9 cellular contexts compared by ENCODE assay signal in genomic region chr10:116627386-116627933, GRCh38. TPM values are rescaled to one million over a fixed set of nuclear protein-coding genes. Genes with fewer than 3 reads are reported as not detected.
A peak's percentile ranks its signal among the peaks of the same experiment; 100 is the strongest.
DNase-seq lines count a peak whose midpoint lies in the region; ATAC-seq and TF ChIP-seq lines count a peak whose summit lies in the region.
"Had no signal": no experiment of that assay in that cellular context is flagged by ENCODE, and none has a peak within 500 bp of the region (broad histone marks: within the 10 kb centered on the region; RNA-seq: fewer than 3 reads in every experiment).

No MANE protein-coding gene starts in this region.

- peak overlapping the region; percentile 32 to 39 for H3K4me3 ChIP-seq in SK-N-SH (ENCODE audit: low read depth in 2 of 2, low read length in 1 of 2)
- H3K4me3 ChIP-seq in CD8-positive, alpha-beta memory T cell (ENCODE audit: low read length), result no peak overlapping the region

- TF ChIP-seq RAD21 in SK-N-SH (IDR thresholded peaks at IDR 0.05; ENCODE audit: low read length), result peak; percentile 65

- H3K9ac ChIP-seq in SK-N-SH, result no peak overlapping the region

- intact Hi-C loops in left ventricle myocardium superior (cut with micrococcal nuclease), result no loop called here

- no peaks in the 10 kb centered on the region for H4K20me1 ChIP-seq in SK-N-SH (ENCODE audit: insufficient read depth)

- H3K79me2 ChIP-seq in SK-N-SH (ENCODE audit: insufficient read depth), result no peaks in the 10 kb centered on the region

- WGBS in SK-N-SH (ENCODE audit: low lambda C conversion rate), result 0% methylated on average over 10 of the region's 49 CpGs

- H3F3A ChIP-seq in SK-N-SH (replicated peaks; ENCODE audit: insufficient read depth), result no peaks in the 10 kb centered on the region

- CTCF ChIA-PET in SK-N-SH (lab: Yijun Ruan, JAX), result interaction anchor here (0.6 to 10.0 kb wide), 61 partner anchors 12 to 804 kb away, joined by 3 to 142 read pairs (median 4); no protein-coding TSS in a partner anchor
- CTCF ChIA-PET in CD8-positive, alpha-beta memory T cell (lab: Charles Lee), result no interaction called here

- no peaks in the 10 kb centered on the region for H3K36me3 Mint-ChIP-seq in CD8-positive, alpha-beta memory T cell

- POLR2A ChIA-PET in SK-N-SH (lab: Yijun Ruan, JAX), result no interaction called here
- POLR2A ChIA-PET in CD8-positive, alpha-beta memory T cell (lab: Charles Lee), result no interaction called here

- H3K4me2 ChIP-seq in SK-N-SH, result peak overlapping the region; percentile 50

- H2AFZ ChIP-seq in SK-N-SH (ENCODE audit: low read depth), result no peak overlapping the region

- peaks cover 1 to 14% of the 10 kb centered on the region in 2 donors for H3K27me3 Mint-ChIP-seq in CD8-positive, alpha-beta memory T cell

- H3K4me1 ChIP-seq in SK-N-SH (ENCODE audit: control insufficient read depth in 1 of 2, insufficient read depth in 2 of 2, low read depth in 1 of 2, low read length in 1 of 2), result no peaks in the 10 kb centered on the region; a peak in 1 of 4 replicates
- H3K4me1 ChIP-seq in CD8-positive, alpha-beta memory T cell (ENCODE audit: insufficient read depth, low read length), result no peaks in the 10 kb centered on the region

- ATAC-seq in left ventricle myocardium superior (peak; percentile 82), HG03457 (IDR thresholded peaks at IDR 0.05; ENCODE audit: unreplicated experiment) (no peak)

- DNase-seq in Daoy (ENCODE audit: low read depth) (peak; percentile 51), SK-N-SH (peak; percentile 92), left ventricle myocardium superior (peak; percentile 55), retina (peak; percentile 76), dedifferentiated amniotic fluid mesenchymal stem cell (ENCODE audit: extremely low spot score) (no peak), NK-92 (lab: John Stamatoyannopoulos, UW; ENCODE audit: unreplicated experiment) (no peak)
- DNase-seq in CD8-positive, alpha-beta memory T cell, result no peak

- H3K9me2 ChIP-seq in SK-N-SH, result no peaks in the 10 kb centered on the region

- no peak for TF ChIP-seq EP300 in SK-N-SH (IDR thresholded peaks at IDR 0.05; ENCODE audit: borderline replicate concordance in 1 of 2, low read depth in 1 of 2, low read length in 1 of 2)

- H3K27ac Mint-ChIP-seq in CD8-positive, alpha-beta memory T cell, result no peak overlapping the region

- peaks cover 0 to under 1% (median 0%) of the 10 kb centered on the region in 5 donors for H3K9me3 Mint-ChIP-seq in CD8-positive, alpha-beta memory T cell

- H3K36me3 ChIP-seq in SK-N-SH (replicated peaks in 1 of 2; ENCODE audit: control insufficient read depth in 1 of 2, insufficient read depth in 2 of 2, low read length in 1 of 2), result no peaks in the 10 kb centered on the region
- no peaks in the 10 kb centered on the region for H3K36me3 ChIP-seq in CD8-positive, alpha-beta memory T cell (ENCODE audit: insufficient read depth, low read length)

- peaks cover 5% of the 10 kb centered on the region; the same call in 1 of the 2 replicates for H3K27me3 ChIP-seq in SK-N-SH (ENCODE audit: insufficient read depth)
- H3K27me3 ChIP-seq in CD8-positive, alpha-beta memory T cell (ENCODE audit: insufficient read depth, low read length, poor library complexity, severe bottlenecking), result no peaks in the 10 kb centered on the region

- no peaks in the 10 kb centered on the region for H3K9me3 ChIP-seq in SK-N-SH
- H3K9me3 ChIP-seq in CD8-positive, alpha-beta memory T cell (ENCODE audit: low read length), result no peaks in the 10 kb centered on the region

- no peak overlapping the region for H3K27ac ChIP-seq in SK-N-SH (ENCODE audit: low read depth in 2 of 2, low read length in 1 of 2)
- no peak overlapping the region for H3K27ac ChIP-seq in CD8-positive, alpha-beta memory T cell (ENCODE audit: low read depth, low read length)

- H3K4me3 Mint-ChIP-seq in CD8-positive, alpha-beta memory T cell, result no peak overlapping the region

- TF ChIP-seq CTCF in SK-N-SH (IDR thresholded peaks at IDR 0.05), result peak; percentile 45

- H3K4me1 Mint-ChIP-seq in CD8-positive, alpha-beta memory T cell, result no peaks in the 10 kb centered on the region

TF ChIP-seq in SK-N-SH, 30 proteins besides CTCF, POLR2A, EP300 and RAD21:
- TF ChIP-seq RCOR1 (IDR thresholded peaks at IDR 0.05; ENCODE audit: low read length) (no peak), SMC3 (IDR thresholded peaks at IDR 0.05; ENCODE audit: low read depth, low read length) (0 out of 2 replicates have a peak, but pooled peaks have one; percentile 39)

RNA-seq across cellular contexts. Expression of gene PNLIPRP2, which starts 6.7 kb away (rescaled TPM):
- not detected in 2 replicates for total RNA-seq in Daoy (2014; rRNA removed; shearing (Covaris generic))
- polyA plus RNA-seq in SK-N-SH (2012; rRNA removed), result not detected in 2 replicates
- polyA plus RNA-seq in SK-N-SH (2012; cell fraction: cytosol; rRNA removed), result not detected in 2 replicates
- polyA plus RNA-seq in SK-N-SH (2012; cell fraction: nucleus; rRNA removed), result not detected in 2 replicates
- not detected for total RNA-seq in left ventricle myocardium superior
- total RNA-seq in CD8-positive, alpha-beta memory T cell, result not detected
- not detected for polyA plus RNA-seq in CD8-positive, alpha-beta memory T cell
- total RNA-seq: T-helper 2 cell treated with Interferon-gamma antibody and Interleukin-4, amounts not matched to agents 100 ng/mL and 5 ng/mL, for 36 hours had no signal

RNA-seq across cellular contexts. Expression of gene PNLIPRP1, which starts 36.7 kb away (rescaled TPM):
- total RNA-seq in Daoy (2014; rRNA removed; shearing (Covaris generic)), result not detected in 2 replicates
- not detected in 2 replicates for polyA plus RNA-seq in SK-N-SH (2012; rRNA removed)
- not detected in 2 replicates for polyA plus RNA-seq in SK-N-SH (2012; cell fraction: cytosol; rRNA removed)
- polyA plus RNA-seq in SK-N-SH (2012; cell fraction: nucleus; rRNA removed), result not detected in 2 replicates
- not detected for total RNA-seq in left ventricle myocardium superior
- not detected for total RNA-seq in CD8-positive, alpha-beta memory T cell
- polyA plus RNA-seq in CD8-positive, alpha-beta memory T cell, result not detected
- total RNA-seq: T-helper 2 cell treated with Interferon-gamma antibody and Interleukin-4, amounts not matched to agents 100 ng/mL and 5 ng/mL, for 36 hours had no signal

Comparison
In these comparisons a context has a peak if more than half of its experiments do, and no peak if none do; other contexts are left out.
1. DNase-seq: peak in Daoy (single experiment), SK-N-SH (single experiment), left ventricle myocardium superior (single experiment) and retina (single experiment); none in dedifferentiated amniotic fluid mesenchymal stem cell (single experiment), CD8-positive, alpha-beta memory T cell (0 of 5) and NK-92 (single experiment).